ENCODE assay signal across 8 cellular contexts in the genomic region with DNA sequence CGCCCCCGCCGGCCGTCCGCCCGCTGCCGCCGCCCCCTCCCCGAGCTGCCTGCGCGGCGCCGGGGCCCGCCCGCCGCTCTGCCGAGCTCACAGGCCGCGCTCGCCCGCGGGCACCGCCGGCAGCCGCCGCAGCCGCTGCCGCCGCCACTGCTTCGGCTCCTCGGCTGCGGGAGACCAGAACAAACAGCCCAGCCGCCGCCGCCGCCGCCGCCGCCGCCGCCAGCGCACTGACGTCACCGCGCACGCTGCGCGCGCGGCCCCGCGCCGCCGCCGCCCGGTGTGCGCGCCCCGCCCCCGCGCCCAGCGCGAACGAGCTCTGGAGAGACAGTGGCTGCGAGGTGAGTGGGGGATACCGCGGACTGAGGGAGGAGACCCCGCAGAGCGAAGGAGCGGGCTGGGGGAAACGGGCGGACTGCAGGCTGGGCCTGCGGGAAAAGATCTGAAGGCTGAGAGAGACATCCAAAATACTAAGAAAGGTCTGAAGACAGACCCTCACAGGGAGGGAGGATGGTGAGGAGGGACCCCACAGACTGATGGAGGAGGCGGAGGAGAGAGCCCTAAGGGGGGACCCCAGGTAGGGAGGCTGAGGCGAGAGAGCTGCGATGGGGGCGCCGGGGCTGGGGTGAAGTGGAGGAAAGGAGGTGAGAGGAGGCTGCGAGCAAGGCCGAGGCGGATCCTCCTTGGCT. TPM values are rescaled to one million over a fixed set of nuclear protein-coding genes. Genes with fewer than 3 reads are reported as not detected.
DNase-seq lines count a peak whose midpoint lies in the region; ATAC-seq lines count a peak whose summit lies in the region.

A gene (minus strand): TSS at position 229 of the 686 bp plus-strand sequence. CDS start 59,440 bp downstream, outside the sequence.

- peak within 1 kb of the TSS; percentile 99 for H3K27ac Mint-ChIP-seq in memory B cell

- ATAC-seq in HG02885 (IDR thresholded peaks at IDR 0.05; ENCODE audit: poor library complexity, unreplicated experiment) (peak; percentile 59), memory B cell (ENCODE audit: low read depth) (peak; percentile 40)

- H3K9me3 Mint-ChIP-seq in memory B cell, result no peaks in the 10 kb centered on the region

- H3K4me3 ChIP-seq in effector memory CD4-positive, alpha-beta T cell (ENCODE audit: insufficient read depth, low read depth, low read length, poor library complexity, severe bottlenecking), result peak within 1 kb of the TSS; percentile 94

- H3K27me3 Mint-ChIP-seq in memory B cell, result no peaks in the 10 kb centered on the region

- H3K4me3 Mint-ChIP-seq in memory B cell, result peak within 1 kb of the TSS; percentile 98

- peaks cover 28% of the 10 kb centered on the region for H3K4me1 ChIP-seq in effector memory CD4-positive, alpha-beta T cell (ENCODE audit: control insufficient read depth, insufficient read depth, low read length, poor library complexity, severe bottlenecking)

- peaks cover 26% of the 10 kb centered on the region for H3K4me1 Mint-ChIP-seq in memory B cell

- peak within 1 kb of the TSS; percentile 77 for H3K27ac ChIP-seq in effector memory CD4-positive, alpha-beta T cell (ENCODE audit: insufficient read depth, low read length, poor library complexity, severe bottlenecking)

- H3K27me3 ChIP-seq in effector memory CD4-positive, alpha-beta T cell (replicated peaks; ENCODE audit: control insufficient read depth, insufficient read depth, low read length, poor library complexity, severe bottlenecking), result no peaks in the 10 kb centered on the region

- peak; percentile 29 for DNase-seq in DMS79 treated with DMSO at 0.1 percent for 48 hours (lab: John Stamatoyannopoulos, UW)
- DNase-seq in DMS79 (lab: John Stamatoyannopoulos, UW), result no peak
- DNase-seq in NCI-H460 (ENCODE audit: extremely low read depth, low read depth), result no peak
- peak; percentile 29 to 68 for DNase-seq in activated CD8-positive, alpha-beta memory T cell treated with anti-CD3 and anti-CD28 coated beads for 1 hour (ENCODE audit: extremely low read depth in 1 of 2, low read depth in 1 of 2)
- DNase-seq in effector memory CD4-positive, alpha-beta T cell, result peak; percentile 57 to 64 (median 60)
- DNase-seq in memory B cell (ENCODE audit: low spot score in 2 of 2), result peak; percentile 77 to 87
- peak; percentile 43 for DNase-seq in stimulated activated CD8-positive, alpha-beta memory T cell treated with anti-CD3 and anti-CD28 coated beads, Interleukin-12 subunit alpha, Interleukin-12 subunit beta, amount 100 ng/mL, for 24 hours (ENCODE audit: extremely low read depth)

- H3K36me3 ChIP-seq in effector memory CD4-positive, alpha-beta T cell (ENCODE audit: control insufficient read depth, insufficient read depth, low read length), result no peaks in the 10 kb centered on the region

- H3K9me3 ChIP-seq in effector memory CD4-positive, alpha-beta T cell (ENCODE audit: control insufficient read depth, low read length), result no peaks in the 10 kb centered on the region

- H3K36me3 Mint-ChIP-seq in memory B cell, result peaks cover 6% of the 10 kb centered on the region

RNA-seq across cellular contexts. Expression of the gene that starts here (rescaled TPM):
- 23.4 and 23.9 TPM in 2 replicates for total RNA-seq in NCI-H460 (2014; rRNA removed; shearing (Covaris generic))
- 6.7 and 9.0 TPM in 2 replicates for polyA plus RNA-seq in NCI-H460 (2014; cell fraction: nucleus; rRNA removed)

Comparison
In these comparisons a context has a peak if more than half of its experiments do, and no peak if none do; other contexts are left out.
1. DNase-seq: peak in DMS79 treated with DMSO at 0.1 percent for 48 hours (single experiment), activated CD8-positive, alpha-beta memory T cell treated with anti-CD3 and anti-CD28 coated beads for 1 hour (2 of 2), effector memory CD4-positive, alpha-beta T cell (3 of 3), memory B cell (2 of 2) and stimulated activated CD8-positive, alpha-beta memory T cell treated with anti-CD3 and anti-CD28 coated beads, Interleukin-12 subunit alpha, Interleukin-12 subunit beta, amount 100 ng/mL, for 24 hours (single experiment); none in DMS79 (single experiment) and NCI-H460 (single experiment).